1 cellular context compared by ENCODE assay signal in genomic region chr13:45196091-45196490, GRCh38.
TF ChIP-seq lines count a peak whose summit lies in the region.

No MANE protein-coding gene starts in this region.

TF ChIP-seq in H1, 55 proteins besides CTCF, POLR2A, EP300 and RAD21 (continued from another document):
- TF ChIP-seq JUN (IDR thresholded peaks at IDR 0.05; ENCODE audit: low read depth, low read length) (no peak), CHD7 (IDR thresholded peaks at IDR 0.05; ENCODE audit: insufficient replicate concordance, low read length) (no peak), EGR1 (IDR thresholded peaks at IDR 0.05; ENCODE audit: borderline replicate concordance, low read depth, low read length) (no peak), KDM4A (IDR thresholded peaks at IDR 0.05; ENCODE audit: low read depth, low read length, severe bottlenecking) (no peak), SP1 (IDR thresholded peaks at IDR 0.05; ENCODE audit: low read depth, low read length) (no peak), KDM1A (IDR thresholded peaks at IDR 0.05; ENCODE audit: borderline replicate concordance, low read length) (no peak), E2F6 (IDR thresholded peaks at IDR 0.05) (no peak), CEBPB (IDR thresholded peaks at IDR 0.05; ENCODE audit: low read depth, low read length) (no peak), ATF2 (IDR thresholded peaks at IDR 0.05; ENCODE audit: low read length) (no peak), POLR2AphosphoS5 (IDR thresholded peaks at IDR 0.05; ENCODE audit: low read depth, low read length) (no peak), CREB1 (IDR thresholded peaks at IDR 0.05) (no peak)
